In genomic region chr12:57127101-57127709, GRCh38 we compare ENCODE assay signal across 9 cellular contexts. TPM values are rescaled to one million over a fixed set of nuclear protein-coding genes. Genes with fewer than 3 reads are reported as not detected.
DNase-seq lines count a peak whose midpoint lies in the region; ATAC-seq, FAIRE-seq and TF ChIP-seq lines count a peak whose summit lies in the region.
"Had no signal": no experiment of that assay in that cellular context is flagged by ENCODE, and none has a peak within 500 bp of the region (broad histone marks: within the 10 kb centered on the region; RNA-seq: fewer than 3 reads in every experiment).

No MANE protein-coding gene starts in this region.

- ATAC-seq in GM18520 (IDR thresholded peaks at IDR 0.05; ENCODE audit: unreplicated experiment), result no peak

- H3K79me2 ChIP-seq in DOHH2 (ENCODE audit: control insufficient read depth, low read length) (no peaks in the 10 kb centered on the region), keratinocyte (ENCODE audit: control insufficient read depth, insufficient read depth, low read length) (no peaks in the 10 kb centered on the region)

- H3K27ac ChIP-seq in DOHH2 (ENCODE audit: low read depth, low read length) (no peak overlapping the region), HUES6 (ENCODE audit: low read depth, low read length) (no peak overlapping the region), keratinocyte (ENCODE audit: control insufficient read depth, insufficient read depth, low read length) (no peak overlapping the region)

- H3K27me3 Mint-ChIP-seq in MCF 10A (ENCODE audit: insufficient read depth, unreplicated experiment), result no peaks in the 10 kb centered on the region

- no peaks in the 10 kb centered on the region for H4K20me1 ChIP-seq in DOHH2 (ENCODE audit: control insufficient read depth, insufficient read depth, low read depth, low read length)
- no peaks in the 10 kb centered on the region for H4K20me1 ChIP-seq in keratinocyte (ENCODE audit: control insufficient read depth, extremely low read depth, insufficient read depth, low read length)

- CTCF ChIA-PET in MCF 10A (lab: Yijun Ruan, JAX), result interaction anchor here (0.6 to 19.4 kb wide), 10 partner anchors 9 to 114 kb away, joined by 3 to 530 read pairs (median 3); partner anchors contain the start of gene STAT6

- H3K4me2 ChIP-seq in DOHH2 (ENCODE audit: low read length) (peak overlapping the region; percentile 90), keratinocyte (ENCODE audit: control insufficient read depth, extremely low read depth, insufficient read depth, low read depth, low read length) (peak overlapping the region; percentile 93)

- BruUV-seq in MCF 10A (replicated peaks; lab: Mats Ljungman, UMichigan), result TSS peak; percentile 56

- no peaks in the 10 kb centered on the region for H3K36me3 ChIP-seq in DOHH2 (ENCODE audit: control insufficient read depth, low read length)
- H3K36me3 ChIP-seq in HUES6 (ENCODE audit: control insufficient read depth, insufficient read depth, low read length), result no peaks in the 10 kb centered on the region
- no peaks in the 10 kb centered on the region for H3K36me3 ChIP-seq in keratinocyte (ENCODE audit: control insufficient read depth in 2 of 2, extremely low read depth in 1 of 2, insufficient read depth in 2 of 2, low read length in 2 of 2)

- peaks cover 23% of the 10 kb centered on the region for H3K4me1 Mint-ChIP-seq in MCF 10A (ENCODE audit: insufficient read depth, unreplicated experiment)

- no peaks in the 10 kb centered on the region for H3K9me3 Mint-ChIP-seq in MCF 10A (ENCODE audit: unreplicated experiment)

- peaks cover 3% of the 10 kb centered on the region; the same call in 1 of the 2 replicates for H3F3A ChIP-seq in DOHH2 (ENCODE audit: control insufficient read depth, insufficient read depth)

- H3K4me3 Mint-ChIP-seq in MCF 10A (ENCODE audit: unreplicated experiment), result peak overlapping the region; percentile 86

- no peaks in the 10 kb centered on the region for H3K9me1 ChIP-seq in keratinocyte (ENCODE audit: control insufficient read depth, extremely low read depth, insufficient read depth, low read length)

- H3K9ac ChIP-seq in HUES6 (ENCODE audit: low read length) (peak overlapping the region; percentile 4), keratinocyte (ENCODE audit: control insufficient read depth, extremely low read depth, insufficient read depth, low read length) (peak overlapping the region; percentile 82)

- peak; percentile 36 to 61 for DNase-seq in SW 1271 (lab: John Stamatoyannopoulos, UW)
- peak; percentile 84 for DNase-seq in MCF 10A (ENCODE audit: unreplicated experiment)
- no peak for DNase-seq in keratinocyte (ENCODE audit: low read depth, low spot score)
- DNase-seq in stimulated activated CD4-positive, alpha-beta T cell treated with anti-CD3 and anti-CD28 coated beads, Interleukin-2, amount 100 ng/mL, for 24 hours, result peak; percentile 40 to 49
- DNase-seq in NCI-H226, result no peak

- TF ChIP-seq CTCF in DOHH2 (IDR thresholded peaks at IDR 0.05; ENCODE audit: low read depth, low read length, poor library complexity, severe bottlenecking) (peak; percentile 48), MCF 10A (IDR thresholded peaks at IDR 0.05; ENCODE audit: unreplicated experiment) (no peak), keratinocyte (optimal IDR thresholded peaks at IDR 0.05 in 1 of 3, IDR thresholded peaks at IDR 0.05 in 1 of 3, conservative IDR thresholded peaks at IDR 0.05 in 1 of 3; ENCODE audit: extremely low read depth in 1 of 3, insufficient read depth in 2 of 3, low read length in 3 of 3) (peak; percentile 18 to 47 (median 21))

- peaks cover 7% of the 10 kb centered on the region; the same call in 1 of the 2 replicates for H3K9me3 ChIP-seq in DOHH2 (ENCODE audit: control insufficient read depth, insufficient read depth, low read length)
- 0 out of 2 replicates have a peak, but pooled peaks cover 6% of the 10 kb centered on the region for H3K9me3 ChIP-seq in HUES6 (ENCODE audit: control insufficient read depth, insufficient read depth, low read depth, low read length)
- H3K9me3 ChIP-seq in keratinocyte (ENCODE audit: control insufficient read depth, low read depth, low read length), result no peaks in the 10 kb centered on the region

- H3K4me3 ChIP-seq in DOHH2 (ENCODE audit: low read length), result peak overlapping the region; percentile 80
- peak overlapping the region; percentile 98 for H3K4me3 ChIP-seq in HUES6 (ENCODE audit: low read depth, low read length)
- peak overlapping the region; percentile 69 to 90 (median 83) for H3K4me3 ChIP-seq in keratinocyte (ENCODE audit: control insufficient read depth in 2 of 3, extremely low read depth in 1 of 3, insufficient read depth in 2 of 3, low read depth in 1 of 3, low read length in 3 of 3)

- POLR2A ChIA-PET in MCF 10A (lab: Yijun Ruan, JAX), result interaction anchor here (0.8 to 6.5 kb wide), 15 partner anchors 14 to 402 kb away, joined by 3 to 111 read pairs (median 8); partner anchors contain the start of genes NAB2, NACA and STAT6

- H3K27ac Mint-ChIP-seq in MCF 10A (ENCODE audit: low read depth, unreplicated experiment), result peak overlapping the region; percentile 77

- no peaks in the 10 kb centered on the region for H3K36me3 Mint-ChIP-seq in MCF 10A (ENCODE audit: insufficient read depth, unreplicated experiment)

- no peaks in the 10 kb centered on the region for H3K9me2 ChIP-seq in DOHH2 (replicated peaks; ENCODE audit: control insufficient read depth, low read length)

- H3K27me3 ChIP-seq in DOHH2 (ENCODE audit: control insufficient read depth, low read length) (peaks cover 59% of the 10 kb centered on the region), HUES6 (ENCODE audit: control insufficient read depth, insufficient read depth, low read length) (no peaks in the 10 kb centered on the region), keratinocyte (ENCODE audit: control insufficient read depth, extremely low read depth, insufficient read depth, low read length) (no peaks in the 10 kb centered on the region)

- dilution Hi-C loops in keratinocyte (cut with MboI; ENCODE audit: extremely low pct_ligation_motif_present, low sequenced_read_pairs), result no loop called here

- no peak for FAIRE-seq in keratinocyte (lab: Jason Lieb, UNC)

- intact Hi-C loops in MCF 10A (cut with micrococcal nuclease), result no loop called here

- H2AFZ ChIP-seq in keratinocyte (ENCODE audit: control insufficient read depth, low read length), result no peak overlapping the region

- H3K4me1 ChIP-seq in DOHH2 (ENCODE audit: control insufficient read depth, low read length), result peaks cover 24% of the 10 kb centered on the region
- peaks cover 34% of the 10 kb centered on the region for H3K4me1 ChIP-seq in HUES6 (ENCODE audit: control insufficient read depth, insufficient read depth, low read length)
- peaks cover 16% of the 10 kb centered on the region for H3K4me1 ChIP-seq in keratinocyte (ENCODE audit: control insufficient read depth, extremely low read depth, insufficient read depth, low read length)

RNA-seq across cellular contexts. Expression of gene LRP1, which starts 1.1 kb away (rescaled TPM):
- 18.9 and 25.3 TPM in 2 replicates for total RNA-seq in MCF 10A (2022)
- polyA plus RNA-seq in keratinocyte, result 4.9 to 11.3 TPM (median 9.6 TPM) in 3 replicates
- 19.2 TPM for polyA plus RNA-seq in keratinocyte (2011; ENCODE audit: low read depth)
- 2.6 and 5.7 TPM in 2 replicates for polyA plus RNA-seq in keratinocyte (2011; cell fraction: cytosol; rRNA removed)
- polyA plus RNA-seq in keratinocyte (2011; cell fraction: nucleus; rRNA removed), result 62.8 and 95.2 TPM in 2 replicates
- 13.4 and 18.9 TPM in 2 replicates for polyA plus RNA-seq in keratinocyte (2012; ENCODE audit: low replicate concordance)
- 69.3 to 132 TPM (median 78.4 TPM) in 3 replicates for polyA minus RNA-seq in keratinocyte
- polyA minus RNA-seq in keratinocyte (2011; cell fraction: cytosol; rRNA and poly(A)+ RNA removed), result 33.6 TPM
- 159 and 202 TPM in 2 replicates for polyA minus RNA-seq in keratinocyte (2011; cell fraction: nucleus; rRNA and poly(A)+ RNA removed)

RNA-seq across cellular contexts. Expression of gene STAT6, which starts 16.0 kb away (rescaled TPM):
- total RNA-seq in MCF 10A (2022), result 99.7 and 122 TPM in 2 replicates
- 113 to 141 TPM (median 116 TPM) in 3 replicates for polyA plus RNA-seq in keratinocyte
- 29.3 TPM for polyA plus RNA-seq in keratinocyte (2011; ENCODE audit: low read depth)
- polyA plus RNA-seq in keratinocyte (2011; cell fraction: cytosol; rRNA removed), result 80.7 and 85.2 TPM in 2 replicates
- 370 and 420 TPM in 2 replicates for polyA plus RNA-seq in keratinocyte (2011; cell fraction: nucleus; rRNA removed)
- polyA plus RNA-seq in keratinocyte (2012; ENCODE audit: low replicate concordance), result 84.4 and 97.5 TPM in 2 replicates
- polyA minus RNA-seq in keratinocyte, result 118 to 179 TPM (median 123 TPM) in 3 replicates
- 79.2 TPM for polyA minus RNA-seq in keratinocyte (2011; cell fraction: cytosol; rRNA and poly(A)+ RNA removed)
- polyA minus RNA-seq in keratinocyte (2011; cell fraction: nucleus; rRNA and poly(A)+ RNA removed), result 63.6 and 103 TPM in 2 replicates

RNA-seq across cellular contexts. Expression of gene LRP1-AS, which starts 20.2 kb away (rescaled TPM):
- total RNA-seq in MCF 10A (2022), result not detected in 2 replicates
- polyA plus RNA-seq in keratinocyte, result not detected in 3 replicates
- polyA plus RNA-seq in keratinocyte (2011; ENCODE audit: low read depth), result not detected
- polyA plus RNA-seq in keratinocyte (2011; cell fraction: cytosol; rRNA removed), result not detected in 2 replicates
- polyA plus RNA-seq in keratinocyte (2011; cell fraction: nucleus; rRNA removed), result not detected in 2 replicates
- not detected in 2 replicates for polyA plus RNA-seq in keratinocyte (2012; ENCODE audit: low replicate concordance)
- not detected in 3 replicates for polyA minus RNA-seq in keratinocyte
- polyA minus RNA-seq in keratinocyte (2011; cell fraction: cytosol; rRNA and poly(A)+ RNA removed), result not detected
- polyA minus RNA-seq in keratinocyte (2011; cell fraction: nucleus; rRNA and poly(A)+ RNA removed), result not detected in 2 replicates
- total RNA-seq: activated CD8-positive, alpha-beta memory T cell treated with anti-CD3 and anti-CD28 coated beads for 36 hours had no signal

RNA-seq across cellular contexts. Expression of gene NAB2, which starts 38.3 kb away (rescaled TPM):
- total RNA-seq in MCF 10A (2022), result 25.8 and 30.6 TPM in 2 replicates
- polyA plus RNA-seq in keratinocyte, result 11.4 to 32.2 TPM (median 22.0 TPM) in 3 replicates
- polyA plus RNA-seq in keratinocyte (2011; ENCODE audit: low read depth), result 10.2 TPM
- 11.5 and 12.4 TPM in 2 replicates for polyA plus RNA-seq in keratinocyte (2011; cell fraction: cytosol; rRNA removed)
- polyA plus RNA-seq in keratinocyte (2011; cell fraction: nucleus; rRNA removed), result 22.0 and 23.6 TPM in 2 replicates
- 12.5 and 28.1 TPM in 2 replicates for polyA plus RNA-seq in keratinocyte (2012; ENCODE audit: low replicate concordance)
- 12.9 to 27.4 TPM (median 18.7 TPM) in 3 replicates for polyA minus RNA-seq in keratinocyte
- polyA minus RNA-seq in keratinocyte (2011; cell fraction: cytosol; rRNA and poly(A)+ RNA removed), result 23.4 TPM
- polyA minus RNA-seq in keratinocyte (2011; cell fraction: nucleus; rRNA and poly(A)+ RNA removed), result 15.6 and 16.0 TPM in 2 replicates

RNA-seq across cellular contexts. Expression of gene NEMP1, which starts 48.6 kb away (rescaled TPM):
- total RNA-seq in MCF 10A (2022), result 17.5 and 22.5 TPM in 2 replicates
- 7.4 to 18.6 TPM (median 11.2 TPM) in 3 replicates for polyA plus RNA-seq in keratinocyte
- polyA plus RNA-seq in keratinocyte (2011; ENCODE audit: low read depth), result 1.5 TPM
- polyA plus RNA-seq in keratinocyte (2011; cell fraction: cytosol; rRNA removed), result 3.0 and 5.9 TPM in 2 replicates
- polyA plus RNA-seq in keratinocyte (2011; cell fraction: nucleus; rRNA removed), result 24.8 and 26.6 TPM in 2 replicates
- 3.7 and 5.2 TPM in 2 replicates for polyA plus RNA-seq in keratinocyte (2012; ENCODE audit: low replicate concordance)
- polyA minus RNA-seq in keratinocyte, result 7.3 to 16.4 TPM (median 10.6 TPM) in 3 replicates
- polyA minus RNA-seq in keratinocyte (2011; cell fraction: cytosol; rRNA and poly(A)+ RNA removed), result 2.3 TPM
- polyA minus RNA-seq in keratinocyte (2011; cell fraction: nucleus; rRNA and poly(A)+ RNA removed), result 9.1 and 17.1 TPM in 2 replicates

Comparison
In these comparisons a context has a peak if more than half of its experiments do, and no peak if none do; other contexts are left out.
1. DNase-seq: peak in SW 1271 (2 of 2), MCF 10A (single experiment) and stimulated activated CD4-positive, alpha-beta T cell treated with anti-CD3 and anti-CD28 coated beads, Interleukin-2, amount 100 ng/mL, for 24 hours (2 of 2); none in keratinocyte (single experiment) and NCI-H226 (single experiment).
2. Peak in every context shown above with its lines, with median percentiles within 50 percentile points of each other: H3K4me3 ChIP-seq.